Comparison of ENCODE assay signal across 8 cellular contexts in genomic region chr1:155261401-155261887, GRCh38. TPM values are rescaled to one million over a fixed set of nuclear protein-coding genes. Genes with fewer than 3 reads are reported as not detected.
A peak's percentile ranks its signal among the peaks of the same experiment; 100 is the strongest.
DNase-seq lines count a peak whose midpoint lies in the region; TF ChIP-seq lines count a peak whose summit lies in the region.

No MANE protein-coding gene starts in this region.

- peaks cover 25% of the 10 kb centered on the region for H3K79me2 ChIP-seq in hepatocyte

- peak overlapping the region; percentile 20 for H2AFZ ChIP-seq in hepatocyte

- H3K9me3 Mint-ChIP-seq in HFFc6, result no peaks in the 10 kb centered on the region

- H3K9me3 ChIP-seq in WERI-Rb-1 (ENCODE audit: severe bottlenecking), result no peaks in the 10 kb centered on the region
- H3K9me3 ChIP-seq in hepatocyte (ENCODE audit: low read depth), result no peaks in the 10 kb centered on the region
- no peaks in the 10 kb centered on the region for H3K9me3 ChIP-seq in spleen

- peaks cover 41% of the 10 kb centered on the region for H3K36me3 Mint-ChIP-seq in HFFc6 (ENCODE audit: low read depth)

- intact Hi-C loops in spleen (cut with DNase I; ENCODE audit: low total_unique reads), result no loop called here

- no peaks in the 10 kb centered on the region for H3K9me2 ChIP-seq in hepatocyte (replicated peaks; ENCODE audit: insufficient read depth)

- H3K36me3 ChIP-seq in WERI-Rb-1 (peaks cover 76% of the 10 kb centered on the region), hepatocyte (replicated peaks; ENCODE audit: insufficient read depth, low read depth) (no peaks in the 10 kb centered on the region), spleen (peaks cover 3 to 80% (median 55%) of the 10 kb centered on the region in 6 donors)

- H3K27ac ChIP-seq in WERI-Rb-1, result peak overlapping the region; percentile 80
- peak overlapping the region; percentile 54 for H3K27ac ChIP-seq in hepatocyte
- H3K27ac ChIP-seq in spleen, result peak overlapping the region; percentile 79 to 94 (median 88)

- peak; percentile 72 for DNase-seq in COLO668 (lab: John Stamatoyannopoulos, UW; ENCODE audit: unreplicated experiment)
- DNase-seq in HFFc6, result no peak
- no peak for DNase-seq in WERI-Rb-1
- DNase-seq in hepatocyte (ENCODE audit: low spot score), result no peak
- no peak for DNase-seq in spleen
- no peak for DNase-seq in DMS153 treated with DMSO at 0.1 percent for 48 hours (lab: John Stamatoyannopoulos, UW; ENCODE audit: unreplicated experiment)
- no peak for DNase-seq in NCI-H226
- DNase-seq in COLO829 (ENCODE audit: low spot score), result no peak

- no peak for TF ChIP-seq POLR2A in spleen (IDR thresholded peaks at IDR 0.05)

- peak overlapping the region; percentile 88 for H3K27ac Mint-ChIP-seq in HFFc6

- peak overlapping the region; percentile 96 for H3K4me3 Mint-ChIP-seq in HFFc6

- H3K27me3 Mint-ChIP-seq in HFFc6 (ENCODE audit: insufficient read depth), result peaks cover 4% of the 10 kb centered on the region

- TF ChIP-seq CTCF in HFFc6 (IDR thresholded peaks at IDR 0.05), result peak; percentile 48
- TF ChIP-seq CTCF in WERI-Rb-1 (IDR thresholded peaks at IDR 0.05; ENCODE audit: low read depth, low read length), result peak; percentile 52
- TF ChIP-seq CTCF in hepatocyte (IDR thresholded peaks at IDR 0.05; ENCODE audit: poor library complexity), result no peak
- no peak for TF ChIP-seq CTCF in spleen (IDR thresholded peaks at IDR 0.05 in 8 of 11, conservative IDR thresholded peaks at IDR 0.05 in 3 of 11)

- peak overlapping the region; percentile 98 for H3K4me2 ChIP-seq in hepatocyte

- H3K4me3 ChIP-seq in WERI-Rb-1 (ENCODE audit: low read depth, low read length) (peak overlapping the region; percentile 88), hepatocyte (peak overlapping the region; percentile 50), spleen (peak overlapping the region; percentile 62 to 99 (median 88))

- H3K27me3 ChIP-seq in WERI-Rb-1 (ENCODE audit: insufficient read depth, low read depth, severe bottlenecking), result no peaks in the 10 kb centered on the region
- no peaks in the 10 kb centered on the region for H3K27me3 ChIP-seq in hepatocyte
- H3K27me3 ChIP-seq in spleen (replicated peaks in 1 of 7), result no peaks in the 10 kb centered on the region

- H3K4me1 ChIP-seq in hepatocyte (ENCODE audit: insufficient read depth) (peaks cover 6% of the 10 kb centered on the region), spleen (peaks cover 15 to 42% (median 28%) of the 10 kb centered on the region in 6 donors)

- no peaks in the 10 kb centered on the region for H4K20me1 ChIP-seq in hepatocyte (ENCODE audit: insufficient read depth, poor library complexity, severe bottlenecking)

- peaks cover 39% of the 10 kb centered on the region for H3K4me1 Mint-ChIP-seq in HFFc6 (ENCODE audit: low read depth)

- under 1% methylated on average over 9 of the region's 9 CpGs for WGBS in hepatocyte (ENCODE audit: low lambda C conversion rate, missing lambda C conversion rate)
- 0 to 1% (median 1%) methylated on average over 6 to 9 of the region's 9 CpGs for WGBS in spleen, 5 donors

RNA-seq across cellular contexts. Expression of gene SCAMP3, which starts 0.7 kb away (rescaled TPM):
- total RNA-seq in HFFc6 (2021; fragmentation: NEBNext Ultra II Directional; extraction: Animal tissue kit (Norgen Biotek cat#: 25700)), result 100 to 1,000 TPM; 125 to 150 (median 135) TPM
- total RNA-seq in hepatocyte, result 45.0 and 45.7 TPM in 2 replicates
- 114 and 131 TPM in 2 replicates for polyA plus RNA-seq in hepatocyte
- 10 to 100 TPM; 46.5 to 52.4 (median 49.8) TPM for total RNA-seq in spleen
- polyA plus RNA-seq in spleen, result 10 to 100 TPM; 51.8 to 59.9 (median 53.2) TPM

RNA-seq across cellular contexts. Expression of gene ENTREP3, which starts 6.2 kb away (rescaled TPM):
- 10 to 100 TPM; 53.6 to 81.3 (median 58.8) TPM for total RNA-seq in HFFc6 (2021; fragmentation: NEBNext Ultra II Directional; extraction: Animal tissue kit (Norgen Biotek cat#: 25700))
- total RNA-seq in hepatocyte (8.1 and 8.8 TPM in 2 replicates), spleen (10 to 100 TPM in 6 of 7 donors, 1 to 10 TPM in 1; 9.9 to 19.3 (median 15.6) TPM)
- polyA plus RNA-seq in hepatocyte (26.0 and 27.1 TPM in 2 replicates), spleen (10 to 100 TPM in 1 of 3 donors, 1 to 10 TPM in 2; 6.5 to 13.2 (median 9.4) TPM)

RNA-seq across cellular contexts. Expression of gene CLK2, which starts 11.9 kb away (rescaled TPM):
- total RNA-seq in HFFc6 (2021; fragmentation: NEBNext Ultra II Directional; extraction: Animal tissue kit (Norgen Biotek cat#: 25700)), result 10 to 100 TPM; 24.8 to 32.8 (median 30.0) TPM
- 18.6 and 26.1 TPM in 2 replicates for total RNA-seq in hepatocyte
- 48.7 and 53.8 TPM in 2 replicates for polyA plus RNA-seq in hepatocyte
- 10 to 100 TPM; 61.0 to 89.9 (median 71.8) TPM for total RNA-seq in spleen
- polyA plus RNA-seq in spleen, result 10 to 100 TPM; 38.6 to 82.0 (median 77.4) TPM

RNA-seq across cellular contexts. Expression of gene HCN3, which starts 15.8 kb away (rescaled TPM):
- 1 to 10 TPM; 1.3 to 1.6 (median 1.5) TPM for total RNA-seq in HFFc6 (2021; fragmentation: NEBNext Ultra II Directional; extraction: Animal tissue kit (Norgen Biotek cat#: 25700))
- total RNA-seq in hepatocyte (1.5 and 4.3 TPM in 2 replicates), spleen (1 to 10 TPM in 6 of 7 donors, under 1 TPM in 1; 0.65 to 3.3 (median 1.9) TPM)
- polyA plus RNA-seq in hepatocyte (5.6 and 8.2 TPM in 2 replicates), spleen (1 to 10 TPM in 2 of 3 donors, under 1 TPM in 1; 0.89 to 1.6 (median 1.4) TPM)

RNA-seq across cellular contexts. Expression of gene PKLR, which starts 39.8 kb away (rescaled TPM):
- not detected for total RNA-seq in HFFc6 (2021; fragmentation: NEBNext Ultra II Directional; extraction: Animal tissue kit (Norgen Biotek cat#: 25700))
- total RNA-seq in hepatocyte (12.8 and 13.3 TPM in 2 replicates), spleen (under 1 TPM in 4 of 7 donors, not detected in 3; 0.22 to 0.74 (median 0.43) TPM)
- polyA plus RNA-seq in hepatocyte (4.7 and 10.9 TPM in 2 replicates), spleen (under 1 TPM in 1 of 3 donors, not detected in 2; 0.04 TPM)

Comparison
In these comparisons a context has a peak if more than half of its experiments do, and no peak if none do; other contexts are left out.
1. CTCF ChIP-seq: peak in HFFc6 (single experiment) and WERI-Rb-1 (single experiment); none in hepatocyte (single experiment) and spleen (0 of 11).
2. Peak in every context shown above with its lines, with median percentiles within 50 percentile points of each other: H3K27ac ChIP-seq and H3K4me3 ChIP-seq.